Comparison of ENCODE assay signal across 13 cellular contexts in genomic region chr1:106727171-106727570, GRCh38.
DNase-seq lines count a peak whose midpoint lies in the region; ATAC-seq and TF ChIP-seq lines count a peak whose summit lies in the region.
"Had no signal": no experiment of that assay in that cellular context is flagged by ENCODE, and none has a peak within 500 bp of the region (broad histone marks: within the 10 kb centered on the region; RNA-seq: fewer than 3 reads in every experiment).

No MANE protein-coding gene starts in this region.

- no peak overlapping the region for H3K27ac ChIP-seq in gastrocnemius medialis

- TF ChIP-seq POLR2A in gastrocnemius medialis (IDR thresholded peaks at IDR 0.05) = no peak

- no peak overlapping the region for H3K4me3 Mint-ChIP-seq in WTC11
- H3K4me3 Mint-ChIP-seq: activated B cell treated with CpG ODN at 0.5 μM for 24 hours had no signal

- in situ Hi-C loops in gastrocnemius medialis (cut with MboI; ENCODE audit: low sequenced_read_pairs in 4 of 4) = no loop called here

- H3K27me3 ChIP-seq in gastrocnemius medialis = no peaks in the 10 kb centered on the region

- intact Hi-C loops in gastrocnemius medialis (cut with DNase I; ENCODE audit: low total_unique reads) = no loop called here

- no peaks in the 10 kb centered on the region for H3K36me3 ChIP-seq in gastrocnemius medialis

- peaks cover 6% of the 10 kb centered on the region for H3K36me3 Mint-ChIP-seq in WTC11

- H3K4me3 ChIP-seq in gastrocnemius medialis = no peak overlapping the region

- H3K4me1 Mint-ChIP-seq in WTC11 = peaks cover 8% of the 10 kb centered on the region
- H3K4me1 Mint-ChIP-seq: activated B cell treated with CpG ODN at 0.5 μM for 24 hours had no signal

- no peaks in the 10 kb centered on the region for H3K9me3 ChIP-seq in gastrocnemius medialis

- no peaks in the 10 kb centered on the region for H3K4me1 ChIP-seq in gastrocnemius medialis

- TF ChIP-seq CTCF in WTC11 (IDR thresholded peaks at IDR 0.05) = no peak
- no peak for TF ChIP-seq CTCF in gastrocnemius medialis (IDR thresholded peaks at IDR 0.05 in 4 of 5, conservative IDR thresholded peaks at IDR 0.05 in 1 of 5)

- no peaks in the 10 kb centered on the region for H3K27me3 Mint-ChIP-seq in WTC11 (ENCODE audit: low read depth)
- H3K27me3 Mint-ChIP-seq: activated B cell treated with CpG ODN at 0.5 μM for 24 hours had no signal

- peaks cover 9% of the 10 kb centered on the region for H3K9me3 Mint-ChIP-seq in WTC11
- H3K9me3 Mint-ChIP-seq: activated B cell treated with CpG ODN at 0.5 μM for 24 hours had no signal

- ATAC-seq in GM18520 (IDR thresholded peaks at IDR 0.05; ENCODE audit: unreplicated experiment) = peak; percentile 67
- peak; percentile 91 for ATAC-seq in GM21528 (IDR thresholded peaks at IDR 0.05; ENCODE audit: low FRiP score, unreplicated experiment)
- peak; percentile 73 for ATAC-seq in HG03135 (IDR thresholded peaks at IDR 0.05; ENCODE audit: unreplicated experiment)
- ATAC-seq in WTC11 = peak; percentile 38
- no peak for ATAC-seq in gastrocnemius medialis
- ATAC-seq in GM19455 (IDR thresholded peaks at IDR 0.05; ENCODE audit: unreplicated experiment) = no peak
- ATAC-seq in HG03439 (IDR thresholded peaks at IDR 0.05; ENCODE audit: unreplicated experiment) = no peak
- ATAC-seq: stimulated activated naive CD8-positive, alpha-beta T cell treated with anti-CD3 and anti-CD28 coated beads, Interleukin-15, Interleukin-2, amounts not matched to agents 100 U/mL and 50 U/mL, for 24 hours had no signal

- CTCF ChIA-PET in WTC11 (lab: Charles Lee) = no interaction called here

- no peak overlapping the region for H3K27ac Mint-ChIP-seq in WTC11
- H3K27ac Mint-ChIP-seq: activated B cell treated with CpG ODN at 0.5 μM for 24 hours had no signal

- DNase-seq in WTC11 (ENCODE audit: low spot score) (no peak), gastrocnemius medialis (no peak), HuH-7 (ENCODE audit: low spot score) (no peak)
- DNase-seq: activated B cell treated with CpG ODN at 0.5 μM for 24 hours; central memory CD4-positive, alpha-beta T cell; COR-L47; NCI-H1694; stimulated activated naive CD8-positive, alpha-beta T cell treated with anti-CD3 and anti-CD28 coated beads, Interleukin-15, Interleukin-2, amounts not matched to agents 100 U/mL and 50 U/mL, for 24 hours had no signal

- POLR2A ChIA-PET in WTC11 (lab: Charles Lee) = no interaction called here

TF ChIP-seq in WTC11, 78 proteins besides CTCF, POLR2A, EP300 and RAD21:
- TF ChIP-seq USF1 (CRISPR knock-in tag; IDR thresholded peaks at IDR 0.05) (no peak), ZNF281 (CRISPR knock-in tag; IDR thresholded peaks at IDR 0.05) (no peak), NR1H2 (CRISPR knock-in tag; IDR thresholded peaks at IDR 0.05) (no peak), IRF1 (CRISPR knock-in tag; IDR thresholded peaks at IDR 0.05) (no peak), SMAD4 (CRISPR knock-in tag; IDR thresholded peaks at IDR 0.05) (no peak), ATF6 (CRISPR knock-in tag; IDR thresholded peaks at IDR 0.05) (no peak), ZNF512 (CRISPR knock-in tag; IDR thresholded peaks at IDR 0.05; ENCODE audit: borderline replicate concordance) (no peak), ATF2 (CRISPR knock-in tag; IDR thresholded peaks at IDR 0.05; ENCODE audit: borderline replicate concordance, low read depth) (no peak)

Comparison
In these comparisons a context has a peak if more than half of its experiments do, and no peak if none do; other contexts are left out.
1. ATAC-seq: peak in GM18520 (single experiment), GM21528 (single experiment), HG03135 (single experiment) and WTC11 (single experiment); none in gastrocnemius medialis (0 of 2), GM19455 (single experiment) and HG03439 (single experiment).